In the genomic region with DNA sequence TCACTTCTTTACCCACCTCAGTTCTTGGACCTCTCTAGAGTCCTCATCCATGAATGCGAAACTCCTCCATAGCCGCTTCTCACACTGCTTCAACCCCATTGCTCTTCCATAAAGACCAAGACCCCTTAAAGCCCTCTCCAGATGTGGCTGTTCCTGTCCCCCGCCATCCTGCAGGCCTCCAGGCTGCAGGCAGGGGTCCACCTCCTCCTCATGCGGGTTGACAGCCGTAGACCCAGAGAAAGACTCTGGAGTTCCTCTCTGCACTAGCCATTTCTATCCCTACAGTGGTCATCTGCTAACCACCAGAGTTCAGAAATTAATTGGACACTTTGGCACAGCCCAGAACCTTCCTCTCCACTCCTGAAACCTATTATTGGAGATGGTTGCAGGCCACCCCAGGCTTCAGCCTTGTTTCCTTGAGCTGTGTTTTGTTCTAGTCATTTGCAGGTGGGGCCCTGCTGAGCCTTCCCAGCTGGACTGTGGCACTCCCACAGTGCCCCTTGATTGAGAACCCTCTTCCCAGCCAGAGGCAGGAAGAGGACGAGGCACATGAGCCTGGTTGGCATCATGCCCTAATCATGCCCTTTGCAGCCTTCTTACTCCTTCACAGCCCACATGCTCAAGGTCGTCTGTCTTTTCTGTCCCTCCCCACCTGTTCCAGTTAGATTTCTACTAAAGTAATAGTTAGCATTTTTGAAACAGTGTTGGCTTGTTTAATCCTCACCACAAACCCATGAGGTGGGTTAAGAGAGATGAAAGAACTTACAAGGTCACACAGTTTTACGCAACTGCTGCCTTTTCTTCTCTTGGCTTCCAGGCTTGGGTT, we compare ENCODE assay signal across 1 cellular context.
TF ChIP-seq lines count a peak whose summit lies in the region.

No MANE protein-coding gene starts in this region.

TF ChIP-seq in GM12878, 131 proteins besides CTCF, POLR2A, EP300 and RAD21 (continued from another document):
- TF ChIP-seq, protein P1, sequence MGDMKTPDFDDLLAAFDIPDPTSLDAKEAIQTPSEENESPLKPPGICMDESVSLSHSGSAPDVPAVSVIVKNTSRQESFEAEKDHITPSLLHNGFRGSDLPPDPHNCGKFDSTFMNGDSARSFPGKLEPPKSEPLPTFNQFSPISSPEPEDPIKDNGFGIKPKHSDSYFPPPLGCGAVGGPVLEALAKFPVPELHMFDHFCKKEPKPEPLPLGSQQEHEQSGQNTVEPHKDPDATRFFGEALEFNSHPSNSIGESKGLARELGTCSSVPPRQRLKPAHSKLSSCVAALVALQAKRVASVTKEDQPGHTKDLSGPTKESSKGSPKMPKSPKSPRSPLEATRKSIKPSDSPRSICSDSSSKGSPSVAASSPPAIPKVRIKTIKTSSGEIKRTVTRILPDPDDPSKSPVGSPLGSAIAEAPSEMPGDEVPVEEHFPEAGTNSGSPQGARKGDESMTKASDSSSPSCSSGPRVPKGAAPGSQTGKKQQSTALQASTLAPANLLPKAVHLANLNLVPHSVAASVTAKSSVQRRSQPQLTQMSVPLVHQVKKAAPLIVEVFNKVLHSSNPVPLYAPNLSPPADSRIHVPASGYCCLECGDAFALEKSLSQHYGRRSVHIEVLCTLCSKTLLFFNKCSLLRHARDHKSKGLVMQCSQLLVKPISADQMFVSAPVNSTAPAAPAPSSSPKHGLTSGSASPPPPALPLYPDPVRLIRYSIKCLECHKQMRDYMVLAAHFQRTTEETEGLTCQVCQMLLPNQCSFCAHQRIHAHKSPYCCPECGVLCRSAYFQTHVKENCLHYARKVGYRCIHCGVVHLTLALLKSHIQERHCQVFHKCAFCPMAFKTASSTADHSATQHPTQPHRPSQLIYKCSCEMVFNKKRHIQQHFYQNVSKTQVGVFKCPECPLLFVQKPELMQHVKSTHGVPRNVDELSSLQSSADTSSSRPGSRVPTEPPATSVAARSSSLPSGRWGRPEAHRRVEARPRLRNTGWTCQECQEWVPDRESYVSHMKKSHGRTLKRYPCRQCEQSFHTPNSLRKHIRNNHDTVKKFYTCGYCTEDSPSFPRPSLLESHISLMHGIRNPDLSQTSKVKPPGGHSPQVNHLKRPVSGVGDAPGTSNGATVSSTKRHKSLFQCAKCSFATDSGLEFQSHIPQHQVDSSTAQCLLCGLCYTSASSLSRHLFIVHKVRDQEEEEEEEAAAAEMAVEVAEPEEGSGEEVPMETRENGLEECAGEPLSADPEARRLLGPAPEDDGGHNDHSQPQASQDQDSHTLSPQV (IDR thresholded peaks at IDR 0.05), result no peak
- TF ChIP-seq YY1 (IDR thresholded peaks at IDR 0.05; ENCODE audit: low read depth, low read length) (no peak), TARDBP (IDR thresholded peaks at IDR 0.05; ENCODE audit: borderline replicate concordance) (no peak), NRF1 (conservative IDR thresholded peaks at IDR 0.05; ENCODE audit: low read depth, low read length) (no peak), CREB1 (IDR thresholded peaks at IDR 0.05; ENCODE audit: low read depth) (no peak), SRF (IDR thresholded peaks at IDR 0.05; ENCODE audit: low read depth in 2 of 2, low read length in 2 of 2) (no peak)
- TF ChIP-seq, protein P2, sequence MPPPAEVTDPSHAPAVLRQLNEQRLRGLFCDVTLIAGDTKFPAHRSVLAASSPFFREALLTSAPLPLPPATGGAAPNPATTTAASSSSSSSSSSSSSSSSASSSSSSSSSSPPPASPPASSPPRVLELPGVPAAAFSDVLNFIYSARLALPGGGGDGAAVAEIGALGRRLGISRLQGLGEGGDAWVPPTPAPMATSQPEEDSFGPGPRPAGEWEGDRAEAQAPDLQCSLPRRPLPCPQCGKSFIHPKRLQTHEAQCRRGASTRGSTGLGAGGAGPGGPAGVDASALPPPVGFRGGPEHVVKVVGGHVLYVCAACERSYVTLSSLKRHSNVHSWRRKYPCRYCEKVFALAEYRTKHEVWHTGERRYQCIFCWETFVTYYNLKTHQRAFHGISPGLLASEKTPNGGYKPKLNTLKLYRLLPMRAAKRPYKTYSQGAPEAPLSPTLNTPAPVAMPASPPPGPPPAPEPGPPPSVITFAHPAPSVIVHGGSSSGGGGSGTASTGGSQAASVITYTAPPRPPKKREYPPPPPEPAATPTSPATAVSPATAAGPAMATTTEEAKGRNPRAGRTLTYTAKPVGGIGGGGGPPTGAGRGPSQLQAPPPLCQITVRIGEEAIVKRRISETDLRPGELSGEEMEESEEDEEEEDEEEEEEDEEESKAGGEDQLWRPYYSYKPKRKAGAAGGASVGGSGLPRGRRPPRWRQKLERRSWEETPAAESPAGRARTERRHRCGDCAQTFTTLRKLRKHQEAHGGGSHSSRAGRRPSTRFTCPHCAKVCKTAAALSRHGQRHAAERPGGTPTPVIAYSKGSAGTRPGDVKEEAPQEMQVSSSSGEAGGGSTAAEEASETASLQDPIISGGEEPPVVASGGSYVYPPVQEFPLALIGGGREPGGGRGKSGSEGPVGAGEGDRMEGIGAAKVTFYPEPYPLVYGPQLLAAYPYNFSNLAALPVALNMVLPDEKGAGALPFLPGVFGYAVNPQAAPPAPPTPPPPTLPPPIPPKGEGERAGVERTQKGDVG (CRISPR knock-in tag; IDR thresholded peaks at IDR 0.05), result no peak
- TF ChIP-seq, protein P3, sequence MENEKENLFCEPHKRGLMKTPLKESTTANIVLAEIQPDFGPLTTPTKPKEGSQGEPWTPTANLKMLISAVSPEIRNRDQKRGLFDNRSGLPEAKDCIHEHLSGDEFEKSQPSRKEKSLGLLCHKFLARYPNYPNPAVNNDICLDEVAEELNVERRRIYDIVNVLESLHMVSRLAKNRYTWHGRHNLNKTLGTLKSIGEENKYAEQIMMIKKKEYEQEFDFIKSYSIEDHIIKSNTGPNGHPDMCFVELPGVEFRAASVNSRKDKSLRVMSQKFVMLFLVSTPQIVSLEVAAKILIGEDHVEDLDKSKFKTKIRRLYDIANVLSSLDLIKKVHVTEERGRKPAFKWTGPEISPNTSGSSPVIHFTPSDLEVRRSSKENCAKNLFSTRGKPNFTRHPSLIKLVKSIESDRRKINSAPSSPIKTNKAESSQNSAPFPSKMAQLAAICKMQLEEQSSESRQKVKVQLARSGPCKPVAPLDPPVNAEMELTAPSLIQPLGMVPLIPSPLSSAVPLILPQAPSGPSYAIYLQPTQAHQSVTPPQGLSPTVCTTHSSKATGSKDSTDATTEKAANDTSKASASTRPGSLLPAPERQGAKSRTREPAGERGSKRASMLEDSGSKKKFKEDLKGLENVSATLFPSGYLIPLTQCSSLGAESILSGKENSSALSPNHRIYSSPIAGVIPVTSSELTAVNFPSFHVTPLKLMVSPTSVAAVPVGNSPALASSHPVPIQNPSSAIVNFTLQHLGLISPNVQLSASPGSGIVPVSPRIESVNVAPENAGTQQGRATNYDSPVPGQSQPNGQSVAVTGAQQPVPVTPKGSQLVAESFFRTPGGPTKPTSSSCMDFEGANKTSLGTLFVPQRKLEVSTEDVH (IDR thresholded peaks at IDR 0.05; ENCODE audit: low read depth, partially characterized antibody), result no peak
